In the genomic region with DNA sequence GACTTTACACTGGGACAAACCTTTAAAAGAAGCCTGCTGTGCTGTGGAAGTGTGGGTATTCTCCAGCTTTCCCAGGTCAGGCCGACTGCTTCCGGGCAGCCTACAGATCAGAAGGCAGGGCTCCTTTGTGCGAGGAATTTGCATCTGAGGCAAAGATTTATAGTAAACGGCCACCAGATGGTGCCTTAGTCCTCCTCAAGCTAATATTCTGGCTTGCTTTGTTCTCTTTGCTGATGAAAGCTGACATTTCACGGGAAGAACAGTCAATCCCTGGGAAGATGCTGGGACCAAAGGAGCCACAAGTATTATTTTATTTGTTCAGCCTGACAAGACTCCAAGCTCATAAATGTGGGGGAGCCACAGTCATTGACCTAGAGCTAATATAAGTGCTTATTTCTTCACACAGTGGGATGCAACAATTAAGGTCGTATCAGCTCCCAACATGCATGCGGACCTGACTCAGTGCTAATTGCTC, we compare ENCODE assay signal across 8 cellular contexts.
A peak's percentile ranks its signal among the peaks of the same experiment; 100 is the strongest.
DNase-seq lines count a peak whose midpoint lies in the region; ATAC-seq and TF ChIP-seq lines count a peak whose summit lies in the region.

No MANE protein-coding gene starts in this region.

- H3K27ac ChIP-seq in esophagus muscularis mucosa (replicated peaks in 1 of 4), result no peak overlapping the region
- peak overlapping the region; percentile 20 for H3K27ac ChIP-seq in suprapubic skin

- H3K9me3 ChIP-seq in esophagus muscularis mucosa, result no peaks in the 10 kb centered on the region
- H3K9me3 ChIP-seq in suprapubic skin, result no peaks in the 10 kb centered on the region

- H3K4me3 ChIP-seq in esophagus muscularis mucosa (no peak overlapping the region), suprapubic skin (no peak overlapping the region)

- TF ChIP-seq CTCF in esophagus muscularis mucosa (IDR thresholded peaks at IDR 0.05), result peak; percentile 59 to 68 (median 64)
- TF ChIP-seq CTCF in suprapubic skin (IDR thresholded peaks at IDR 0.05), result peak in 1 of 2 donors; percentile 47

- H3K36me3 ChIP-seq in esophagus muscularis mucosa (no peaks in the 10 kb centered on the region), suprapubic skin (no peaks in the 10 kb centered on the region)

- TF ChIP-seq EP300 in esophagus muscularis mucosa (IDR thresholded peaks at IDR 0.05) (no peak), suprapubic skin (IDR thresholded peaks at IDR 0.05) (no peak)

- WGBS in esophagus muscularis mucosa, result 28% methylated on average over 7 of the region's 7 CpGs
- WGBS in suprapubic skin, result 20% methylated on average over 7 of the region's 7 CpGs

- H3K27me3 ChIP-seq in esophagus muscularis mucosa (no peaks in the 10 kb centered on the region), suprapubic skin (no peaks in the 10 kb centered on the region)

- DNase-seq in DMS 273 (lab: John Stamatoyannopoulos, UW; ENCODE audit: unreplicated experiment) (peak; percentile 86), HT-29 (ENCODE audit: low spot score) (peak; percentile 91), NCI-H82 treated with DMSO at 0.1 percent for 48 hours (lab: John Stamatoyannopoulos, UW; ENCODE audit: unreplicated experiment) (peak; percentile 53), esophagus muscularis mucosa (ENCODE audit: extremely low spot score) (no peak), myocyte (ENCODE audit: low read depth) (peak; percentile 80), suprapubic skin (ENCODE audit: low spot score in 2 of 2) (no peak)
- peak; percentile 7 for DNase-seq in activated CD8-positive, alpha-beta memory T cell treated with anti-CD3 and anti-CD28 coated beads, Interleukin-2, amount 50 U/mL, for 1 hour (ENCODE audit: extremely low read depth)

- H3K4me1 ChIP-seq in esophagus muscularis mucosa (peaks cover 5 to 20% (median 13%) of the 10 kb centered on the region in 4 donors), suprapubic skin (peaks cover 31% of the 10 kb centered on the region)

- peak; percentile 81 for ATAC-seq in GM21390 (IDR thresholded peaks at IDR 0.05; ENCODE audit: unreplicated experiment)

- TF ChIP-seq POLR2A in esophagus muscularis mucosa (IDR thresholded peaks at IDR 0.05; ENCODE audit: low read depth) (no peak), suprapubic skin (IDR thresholded peaks at IDR 0.05) (no peak)

- intact Hi-C loops in esophagus muscularis mucosa (cut with DNase I), result loop anchor here (1.0 kb wide), 1 partner anchor 45 kb away; no protein-coding TSS in a partner anchor

Comparison
In these comparisons a context has a peak if more than half of its experiments do, and no peak if none do; other contexts are left out.
1. DNase-seq: peak in DMS 273 (single experiment), HT-29 (single experiment), NCI-H82 treated with DMSO at 0.1 percent for 48 hours (single experiment), activated CD8-positive, alpha-beta memory T cell treated with anti-CD3 and anti-CD28 coated beads, Interleukin-2, amount 50 U/mL, for 1 hour (single experiment) and myocyte (single experiment); none in esophagus muscularis mucosa (single experiment) and suprapubic skin (0 of 2).